ENCODE assay signal across 13 cellular contexts in genomic region chr17:2369551-2370210, GRCh38. TPM values are rescaled to one million over a fixed set of nuclear protein-coding genes. Genes with fewer than 3 reads are reported as not detected.
DNase-seq lines count a peak whose midpoint lies in the region; ATAC-seq and TF ChIP-seq lines count a peak whose summit lies in the region.
"Had no signal": no experiment of that assay in that cellular context is flagged by ENCODE, and none has a peak within 500 bp of the region (broad histone marks: within the 10 kb centered on the region; RNA-seq: fewer than 3 reads in every experiment).

No MANE protein-coding gene starts in this region.

- H3K27me3 ChIP-seq in BLaER1 treated with 17β-estradiol and CSF1 and Interleukin-3, amounts not matched to agents 10 nM and 100 nM, result no peaks in the 10 kb centered on the region
- H3K27me3 ChIP-seq in HUES48 (ENCODE audit: control insufficient read depth, insufficient read depth, low read length) (no peaks in the 10 kb centered on the region), mesenchymal stem cell (ENCODE audit: control insufficient read depth in 1 of 2, insufficient read depth in 1 of 2, low read length in 2 of 2) (no peaks in the 10 kb centered on the region)

- no peak overlapping the region for H3K4ac ChIP-seq in mesenchymal stem cell (ENCODE audit: low read depth in 1 of 2, low read length in 2 of 2)

- H3K18ac ChIP-seq in mesenchymal stem cell (ENCODE audit: low read depth in 1 of 2, low read length in 2 of 2), result no peak overlapping the region

- H2BK5ac ChIP-seq in mesenchymal stem cell (ENCODE audit: low read depth, low read length, poor library complexity, severe bottlenecking), result no peak overlapping the region

- no peak overlapping the region for H2AFZ ChIP-seq in mesenchymal stem cell (ENCODE audit: low read depth, low read length)

- H3K4me3 ChIP-seq in BLaER1 treated with 17β-estradiol and CSF1 and Interleukin-3, amounts not matched to agents 10 nM and 100 nM, result peak overlapping the region in 2 of 10 experiments; percentile 19 to 36; a peak in 1 of 20 replicates
- no peak overlapping the region for H3K4me3 ChIP-seq in HUES48 (ENCODE audit: low read depth, low read length)
- H3K4me3 ChIP-seq in choroid plexus epithelial cell (ENCODE audit: low read depth, low read length), result no peak overlapping the region
- H3K4me3 ChIP-seq in mesenchymal stem cell (ENCODE audit: insufficient read depth in 1 of 2, low read depth in 1 of 2, low read length in 2 of 2), result no peak overlapping the region
- H3K4me3 ChIP-seq: mucosa of descending colon had no signal

- H3K14ac ChIP-seq in mesenchymal stem cell (ENCODE audit: low read length in 2 of 2), result peak overlapping the region in 1 of 2 experiments; percentile 28

- H3K23ac ChIP-seq in mesenchymal stem cell (ENCODE audit: low read length in 2 of 2), result no peak overlapping the region

- ATAC-seq in GM19324 (IDR thresholded peaks at IDR 0.05; ENCODE audit: low FRiP score, unreplicated experiment), result no peak
- ATAC-seq: mucosa of descending colon had no signal

- peaks cover 29 to 63% (median 51%) of the 10 kb centered on the region in 11 experiments for H3K36me3 ChIP-seq in BLaER1 treated with 17β-estradiol and CSF1 and Interleukin-3, amounts not matched to agents 10 nM and 100 nM
- H3K36me3 ChIP-seq in HUES48 (ENCODE audit: control insufficient read depth, insufficient read depth, low read length), result peaks cover 32% of the 10 kb centered on the region
- peaks cover 45 to 92% of the 10 kb centered on the region in 2 experiments for H3K36me3 ChIP-seq in mesenchymal stem cell (ENCODE audit: control insufficient read depth in 1 of 2, insufficient read depth in 2 of 2, low read depth in 1 of 2, low read length in 2 of 2)

- peak; percentile 43 for TF ChIP-seq CTCF in choroid plexus epithelial cell (conservative IDR thresholded peaks at IDR 0.05; ENCODE audit: low read depth, low read length)

- peak overlapping the region; percentile 28 for H4K91ac ChIP-seq in mesenchymal stem cell (ENCODE audit: low read length)

- peak overlapping the region in 9 of 11 experiments; percentile 28 to 67 (median 53); a peak in 18 of 22 replicates for H3K9ac ChIP-seq in BLaER1 treated with 17β-estradiol and CSF1 and Interleukin-3, amounts not matched to agents 10 nM and 100 nM
- H3K9ac ChIP-seq in HUES48 (ENCODE audit: low read depth, low read length) (no peak overlapping the region), mesenchymal stem cell (ENCODE audit: low read length) (no peak overlapping the region)

- H3K9me3 ChIP-seq in BLaER1 treated with 17β-estradiol and CSF1 and Interleukin-3, amounts not matched to agents 10 nM and 100 nM (replicated peaks in 1 of 11), result no peaks in the 10 kb centered on the region
- no peaks in the 10 kb centered on the region for H3K9me3 ChIP-seq in HUES48 (ENCODE audit: control insufficient read depth, insufficient read depth, low read length)
- H3K9me3 ChIP-seq in mesenchymal stem cell (ENCODE audit: control insufficient read depth, low read length), result no peaks in the 10 kb centered on the region
- H3K9me3 ChIP-seq: mucosa of descending colon had no signal

- DNase-seq in choroid plexus epithelial cell (ENCODE audit: low read depth) (peak; percentile 42), mesenchymal stem cell (peak; percentile 21), SIG-M5 treated with dmso at 0.1 percent for 504 hours (lab: John Stamatoyannopoulos, UW; ENCODE audit: unreplicated experiment) (no peak), LoVo (ENCODE audit: low spot score) (no peak)
- DNase-seq: activated CD4-positive, alpha-beta T cell treated with anti-CD3 and anti-CD28 coated beads, Interleukin-2, amount 10 ng/mL, durations not matched to agents 24 days and 14 days; COR-L47; KG1; NCI-H2081 had no signal

- peaks cover 0 to 32% (median 0%) of the 10 kb centered on the region in 11 experiments; a peak in 4 of 22 replicates for H4K20me1 ChIP-seq in BLaER1 treated with 17β-estradiol and CSF1 and Interleukin-3, amounts not matched to agents 10 nM and 100 nM

- no peak overlapping the region for H2BK120ac ChIP-seq in mesenchymal stem cell (ENCODE audit: low read depth, low read length)

- H2BK12ac ChIP-seq in mesenchymal stem cell (ENCODE audit: low read length in 2 of 2), result no peak overlapping the region

- no peaks in the 10 kb centered on the region for H3K79me1 ChIP-seq in mesenchymal stem cell (replicated peaks; ENCODE audit: low read length, poor library complexity, severe bottlenecking)

- H3K4me2 ChIP-seq in BLaER1 treated with 17β-estradiol and CSF1 and Interleukin-3, amounts not matched to agents 10 nM and 100 nM, result peak overlapping the region; percentile 68 to 92 (median 82); a peak in 21 of 22 replicates
- H3K4me2 ChIP-seq in mesenchymal stem cell (ENCODE audit: low read length, poor library complexity, severe bottlenecking), result no peak overlapping the region

- H3K4me1 ChIP-seq in BLaER1 treated with 17β-estradiol and CSF1 and Interleukin-3, amounts not matched to agents 10 nM and 100 nM, result peaks cover 20 to 43% (median 38%) of the 10 kb centered on the region in 10 experiments
- H3K4me1 ChIP-seq in HUES48 (ENCODE audit: control insufficient read depth, insufficient read depth, low read length) (peaks cover 2% of the 10 kb centered on the region; the same call in 1 of the 2 replicates), mesenchymal stem cell (ENCODE audit: control insufficient read depth, insufficient read depth, low read depth, low read length) (peaks cover 15% of the 10 kb centered on the region)

- H2AK5ac ChIP-seq in mesenchymal stem cell (ENCODE audit: low read length, severe bottlenecking), result no peak overlapping the region

- no peak overlapping the region for H4K8ac ChIP-seq in mesenchymal stem cell (ENCODE audit: low read length)

- H3K27ac ChIP-seq in BLaER1 treated with 17β-estradiol and CSF1 and Interleukin-3, amounts not matched to agents 10 nM and 100 nM, result peak overlapping the region in 8 of 11 experiments; percentile 41 to 75 (median 62); a peak in 16 of 22 replicates
- H3K27ac ChIP-seq in HUES48 (ENCODE audit: low read depth, low read length) (peak overlapping the region; percentile 3), mesenchymal stem cell (ENCODE audit: low read length, poor library complexity, severe bottlenecking) (no peak overlapping the region)
- H3K27ac ChIP-seq: epithelial cell of prostate had no signal

- H2BK15ac ChIP-seq in mesenchymal stem cell (ENCODE audit: low read depth, poor library complexity, severe bottlenecking), result peak overlapping the region; percentile 6

- 69% methylated on average over 20 of the region's 20 CpGs for WGBS in mesenchymal stem cell

RNA-seq across cellular contexts. Expression of gene MNT, which starts 31.2 kb away (rescaled TPM):
- 21.1 TPM for polyA plus RNA-seq in mesenchymal stem cell (2013, experiment 1 of 2)
- polyA plus RNA-seq in mesenchymal stem cell (2013, experiment 2 of 2), result 19.7 TPM

RNA-seq across cellular contexts. Expression of gene SGSM2, which starts 32.4 kb away (rescaled TPM):
- 39.7 TPM for polyA plus RNA-seq in mesenchymal stem cell (2013, experiment 1 of 2)
- polyA plus RNA-seq in mesenchymal stem cell (2013, experiment 2 of 2), result 36.3 TPM

RNA-seq across cellular contexts. Expression of gene TSR1, which starts 33.4 kb away (rescaled TPM):
- 13.3 TPM for polyA plus RNA-seq in mesenchymal stem cell (2013, experiment 1 of 2)
- polyA plus RNA-seq in mesenchymal stem cell (2013, experiment 2 of 2), result 12.6 TPM

Comparison
In these comparisons a context has a peak if more than half of its experiments do, and no peak if none do; other contexts are left out.
1. H3K9ac ChIP-seq: peak in BLaER1 treated with 17β-estradiol and CSF1 and Interleukin-3, amounts not matched to agents 10 nM and 100 nM (9 of 11); none in HUES48 (single experiment) and mesenchymal stem cell (single experiment).
2. DNase-seq: peak in choroid plexus epithelial cell (single experiment) and mesenchymal stem cell (single experiment); none in SIG-M5 treated with dmso at 0.1 percent for 504 hours (single experiment) and LoVo (single experiment).